11 cellular contexts compared by ENCODE assay signal in genomic region chr6:30554962-30555361, GRCh38. TPM values are rescaled to one million over a fixed set of nuclear protein-coding genes. Genes with fewer than 3 reads are reported as not detected.
DNase-seq lines count a peak whose midpoint lies in the region; ATAC-seq and TF ChIP-seq lines count a peak whose summit lies in the region.
"Had no signal": no experiment of that assay in that cellular context is flagged by ENCODE, and none has a peak within 500 bp of the region (broad histone marks: within the 10 kb centered on the region; RNA-seq: fewer than 3 reads in every experiment).

No MANE protein-coding gene starts in this region.

- intact Hi-C loops in heart right ventricle (cut with DNase I): loop anchor here in 4 of 10 donors (5.0 to 10.0 kb wide), 3 partner anchors 167 to 530 kb away; partner anchors contain the start of gene TUBB (in 3 of the 4)
- intact Hi-C loops in left ventricle myocardium superior (cut with micrococcal nuclease): no loop called here
- intact Hi-C loops in mammary epithelial cell (cut with micrococcal nuclease): loop anchor here (5.0 to 10.0 kb wide), 2 partner anchors 117 to 320 kb away; partner anchors contain the start of gene DHX16
- intact Hi-C loops in uterus (cut with DNase I; ENCODE audit: low total_unique reads): no loop called here

- H3K79me2 ChIP-seq in mammary epithelial cell (ENCODE audit: insufficient read depth, low read length): peaks cover 39% of the 10 kb centered on the region
- H3K79me2 ChIP-seq in mesendoderm (ENCODE audit: control insufficient read depth, insufficient read depth, low read length): peaks cover 21% of the 10 kb centered on the region

- peaks cover 16% of the 10 kb centered on the region for H3K79me1 ChIP-seq in mesendoderm (ENCODE audit: low read length)

- H3K27me3 ChIP-seq in heart right ventricle (no peaks in the 10 kb centered on the region), mammary epithelial cell (ENCODE audit: insufficient read depth, low read length) (no peaks in the 10 kb centered on the region), mesendoderm (ENCODE audit: insufficient read depth, low read length, poor library complexity) (no peaks in the 10 kb centered on the region), uterus (no peaks in the 10 kb centered on the region)

- H4K5ac ChIP-seq in mesendoderm (ENCODE audit: low read length): no peak overlapping the region

- H3K4me2 ChIP-seq in mammary epithelial cell (ENCODE audit: insufficient read depth, low read depth, low read length): peak overlapping the region; percentile 96
- H3K4me2 ChIP-seq in mesendoderm (ENCODE audit: low read length): peak overlapping the region; percentile 54

- H3K4me1 ChIP-seq in heart right ventricle: peaks cover 7 to 34% (median 29%) of the 10 kb centered on the region in 9 donors
- peaks cover 13% of the 10 kb centered on the region for H3K4me1 ChIP-seq in mammary epithelial cell (ENCODE audit: insufficient read depth, low read length)
- no peaks in the 10 kb centered on the region for H3K4me1 ChIP-seq in mesendoderm (ENCODE audit: control insufficient read depth, low read depth, low read length)
- H3K4me1 ChIP-seq in uterus: peaks cover 4 to 5% of the 10 kb centered on the region in 2 donors

- CTCF ChIA-PET in mammary epithelial cell (lab: Charles Lee; ENCODE audit: low non-redundant PET): no interaction called here

- TF ChIP-seq CTCF in heart right ventricle (IDR thresholded peaks at IDR 0.05) (no peak), mammary epithelial cell (conservative IDR thresholded peaks at IDR 0.05 in 1 of 2, IDR thresholded peaks at IDR 0.05 in 1 of 2; ENCODE audit: extremely low read depth in 1 of 2, insufficient read depth in 1 of 2, low read depth in 1 of 2, low read length in 2 of 2) (no peak), uterus (IDR thresholded peaks at IDR 0.05) (no peak)

- ATAC-seq in heart right ventricle: no peak
- no peak for ATAC-seq in left ventricle myocardium superior
- ATAC-seq in HG03457 (IDR thresholded peaks at IDR 0.05; ENCODE audit: unreplicated experiment): no peak
- no peak for ATAC-seq in GM18867 (IDR thresholded peaks at IDR 0.05; ENCODE audit: unreplicated experiment)

- peak overlapping the region in 9 of 10 donors; percentile 65 to 99 (median 94) for H3K4me3 ChIP-seq in heart right ventricle
- H3K4me3 ChIP-seq in mammary epithelial cell (replicated peaks in 1 of 3; ENCODE audit: insufficient read depth in 1 of 3, low read depth in 2 of 3, low read length in 3 of 3): peak overlapping the region; percentile 68 to 98 (median 93)
- peak overlapping the region; percentile 89 for H3K4me3 ChIP-seq in mesendoderm (ENCODE audit: low read length)
- H3K4me3 ChIP-seq in uterus: peak overlapping the region; percentile 71 to 73

- H3K4ac ChIP-seq in mesendoderm (ENCODE audit: low read depth, low read length): no peak overlapping the region

- no peak overlapping the region for H3K18ac ChIP-seq in mesendoderm (ENCODE audit: low read length)

- BruUV-seq in mammary epithelial cell (replicated peaks; lab: Mats Ljungman, UMichigan): no TSS peak

- no peak overlapping the region for H3K23ac ChIP-seq in mesendoderm (ENCODE audit: low read length)

- DNase-seq in heart right ventricle (no peak), left ventricle myocardium superior (no peak), mammary epithelial cell (no peak), mesendoderm (no peak), uterus (no peak), iPS-NIHi11 (ENCODE audit: low spot score) (no peak)
- DNase-seq: central memory CD4-positive, alpha-beta T cell; GF-D8 had no signal

- peaks cover 0 to 58% (median 37%) of the 10 kb centered on the region in 9 donors for H3K36me3 ChIP-seq in heart right ventricle
- peaks cover 8% of the 10 kb centered on the region for H3K36me3 ChIP-seq in mammary epithelial cell (ENCODE audit: insufficient read depth, low read length)
- peaks cover 3% of the 10 kb centered on the region for H3K36me3 ChIP-seq in mesendoderm (ENCODE audit: control insufficient read depth, insufficient read depth, low read length)
- H3K36me3 ChIP-seq in uterus: no peaks in the 10 kb centered on the region

- peak overlapping the region; percentile 100 for H3K56ac ChIP-seq in mesendoderm (ENCODE audit: low read length)

- in situ Hi-C loops in mammary epithelial cell (cut with MboI; ENCODE audit: low sequenced_read_pairs in 2 of 2): no loop called here

- TF ChIP-seq POLR2A in uterus (IDR thresholded peaks at IDR 0.05): no peak

- H2BK5ac ChIP-seq in mesendoderm (ENCODE audit: low read length): no peak overlapping the region

- 43% methylated on average over 8 of the region's 8 CpGs for WGBS in heart right ventricle, 2 donors
- 7% methylated on average over 5 of the region's 8 CpGs for WGBS in mammary epithelial cell (ENCODE audit: low coverage, missing lambda C conversion rate)
- no CpG with 5 or more reads among the region's 8 CpGs for WGBS in mesendoderm (ENCODE audit: extremely low coverage, insufficient coverage, low lambda C conversion rate)

- H3K9me3 ChIP-seq in heart right ventricle: no peaks in the 10 kb centered on the region
- no peaks in the 10 kb centered on the region for H3K9me3 ChIP-seq in mammary epithelial cell (replicated peaks; ENCODE audit: insufficient read depth, low read length)
- no peaks in the 10 kb centered on the region for H3K9me3 ChIP-seq in uterus

- H2AK5ac ChIP-seq in mesendoderm (ENCODE audit: low read length): no peak overlapping the region

- H2BK15ac ChIP-seq in mesendoderm (replicated peaks; ENCODE audit: low read depth): no peak overlapping the region

- H4K8ac ChIP-seq in mesendoderm (ENCODE audit: low read depth, low read length): no peak overlapping the region

- dilution Hi-C loops in mammary epithelial cell (cut with HindIII; ENCODE audit: low sequenced_read_pairs): no loop called here

- H2AFZ ChIP-seq in mammary epithelial cell (ENCODE audit: low read depth, low read length): peak overlapping the region; percentile 96

- H3K9ac ChIP-seq in mammary epithelial cell (ENCODE audit: insufficient read depth, low read length) (peak overlapping the region; percentile 94), mesendoderm (ENCODE audit: low read length) (peak overlapping the region; percentile 73)

- H3K27ac ChIP-seq in heart right ventricle (peak overlapping the region; percentile 92 to 99 (median 96)), mammary epithelial cell (ENCODE audit: insufficient read depth, low read depth, low read length) (peak overlapping the region; percentile 90), mesendoderm (ENCODE audit: low read depth, low read length) (no peak overlapping the region), uterus (peak overlapping the region; percentile 97 to 98)
- H3K27ac ChIP-seq: KMS-11 had no signal

- no peaks in the 10 kb centered on the region for H4K20me1 ChIP-seq in mammary epithelial cell (ENCODE audit: insufficient read depth, low read length)

- no peak overlapping the region for H2BK120ac ChIP-seq in mesendoderm (ENCODE audit: low read depth, low read length)

RNA-seq across cellular contexts. Expression of gene GNL1, which starts 1.3 kb away (rescaled TPM):
- 10 to 100 TPM; 17.3 to 34.1 (median 19.8) TPM for total RNA-seq in heart right ventricle
- polyA plus RNA-seq in heart right ventricle: 10 to 100 TPM; 20.3 to 29.9 TPM
- 18.4 TPM for total RNA-seq in left ventricle myocardium superior
- 10 to 100 TPM; 40.8 to 84.4 TPM for total RNA-seq in mammary epithelial cell
- 32.0 TPM for polyA plus RNA-seq in mammary epithelial cell
- polyA minus RNA-seq in mammary epithelial cell: 61.9 TPM
- polyA plus RNA-seq in mesendoderm (2013, experiment 1 of 2): 32.3 TPM
- polyA plus RNA-seq in mesendoderm (2013, experiment 2 of 2): 30.9 TPM
- total RNA-seq in uterus: 100 to 1,000 TPM in 2 of 4 donors, 10 to 100 TPM in 1, 1 to 10 TPM in 1; 7.2 to 150 (median 79.5) TPM

RNA-seq across cellular contexts. Expression of gene PRR3, which starts 2.1 kb away (rescaled TPM):
- total RNA-seq in heart right ventricle (1 to 10 TPM; 1.7 to 4.2 (median 2.6) TPM), left ventricle myocardium superior (2.9 TPM), mammary epithelial cell (10 to 100 TPM in 1 of 2 donors, 1 to 10 TPM in 1; 3.0 to 13.5 TPM), uterus (10 to 100 TPM in 2 of 4 donors, 1 to 10 TPM in 2; 4.4 to 23.0 (median 16.2) TPM)
- polyA plus RNA-seq in heart right ventricle (1 to 10 TPM; 4.1 to 8.2 TPM), mammary epithelial cell (6.1 TPM)
- polyA minus RNA-seq in mammary epithelial cell: 6.5 TPM
- polyA plus RNA-seq in mesendoderm (2013, experiment 1 of 2): 13.3 TPM
- polyA plus RNA-seq in mesendoderm (2013, experiment 2 of 2): 12.5 TPM

RNA-seq across cellular contexts. Expression of gene ABCF1, which starts 16.3 kb away (rescaled TPM):
- total RNA-seq in heart right ventricle (10 to 100 TPM; 37.1 to 49.1 (median 42.1) TPM), left ventricle myocardium superior (37.8 TPM), mammary epithelial cell (10 to 100 TPM; 31.8 to 59.8 TPM), uterus (10 to 100 TPM; 17.4 to 48.6 (median 28.9) TPM)
- polyA plus RNA-seq in heart right ventricle (10 to 100 TPM; 32.6 to 36.6 TPM), mammary epithelial cell (45.1 TPM)
- 91.1 TPM for polyA minus RNA-seq in mammary epithelial cell
- 106 TPM for polyA plus RNA-seq in mesendoderm (2013, experiment 1 of 2)
- 106 TPM for polyA plus RNA-seq in mesendoderm (2013, experiment 2 of 2)
